In genomic region chr11:82900277-82901164, GRCh38 we compare ENCODE assay signal across 1 cellular context.
TF ChIP-seq lines count a peak whose summit lies in the region.

PRCP (minus strand) TSS chr11:82900430; CDS start chr11:82900402, 28 bp downstream.

TF ChIP-seq in HEK293, 187 proteins besides CTCF, POLR2A, EP300 and RAD21 (continued from another document and continues in another):
- TF ChIP-seq, protein P1, sequence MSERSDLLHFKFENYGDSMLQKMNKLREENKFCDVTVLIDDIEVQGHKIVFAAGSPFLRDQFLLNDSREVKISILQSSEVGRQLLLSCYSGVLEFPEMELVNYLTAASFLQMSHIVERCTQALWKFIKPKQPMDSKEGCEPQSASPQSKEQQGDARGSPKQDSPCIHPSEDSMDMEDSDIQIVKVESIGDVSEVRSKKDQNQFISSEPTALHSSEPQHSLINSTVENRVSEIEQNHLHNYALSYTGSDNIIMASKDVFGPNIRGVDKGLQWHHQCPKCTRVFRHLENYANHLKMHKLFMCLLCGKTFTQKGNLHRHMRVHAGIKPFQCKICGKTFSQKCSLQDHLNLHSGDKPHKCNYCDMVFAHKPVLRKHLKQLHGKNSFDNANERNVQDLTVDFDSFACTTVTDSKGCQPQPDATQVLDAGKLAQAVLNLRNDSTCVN (tag by site-specific recombination; optimal IDR thresholded peaks at IDR 0.05), result peak; percentile 1
- peak; percentile 87 for TF ChIP-seq EGR2 (tag by site-specific recombination; IDR thresholded peaks at IDR 0.05; ENCODE audit: low read depth)
- TF ChIP-seq, protein P2, sequence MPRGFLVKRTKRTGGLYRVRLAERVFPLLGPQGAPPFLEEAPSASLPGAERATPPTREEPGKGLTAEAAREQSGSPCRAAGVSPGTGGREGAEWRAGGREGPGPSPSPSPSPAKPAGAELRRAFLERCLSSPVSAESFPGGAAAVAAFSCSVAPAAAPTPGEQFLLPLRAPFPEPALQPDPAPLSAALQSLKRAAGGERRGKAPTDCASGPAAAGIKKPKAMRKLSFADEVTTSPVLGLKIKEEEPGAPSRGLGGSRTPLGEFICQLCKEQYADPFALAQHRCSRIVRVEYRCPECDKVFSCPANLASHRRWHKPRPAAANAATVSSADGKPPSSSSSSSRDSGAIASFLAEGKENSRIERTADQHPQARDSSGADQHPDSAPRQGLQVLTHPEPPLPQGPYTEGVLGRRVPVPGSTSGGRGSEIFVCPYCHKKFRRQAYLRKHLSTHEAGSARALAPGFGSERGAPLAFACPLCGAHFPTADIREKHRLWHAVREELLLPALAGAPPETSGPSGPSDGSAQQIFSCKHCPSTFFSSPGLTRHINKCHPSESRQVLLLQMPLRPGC (tag by site-specific recombination; IDR thresholded peaks at IDR 0.05), result no peak; the same call in 1 of the 2 replicates
- TF ChIP-seq ZNF10 (tag by site-specific recombination; IDR thresholded peaks at IDR 0.05), result peak; percentile 90
- TF ChIP-seq ZNF302 (tag by site-specific recombination; IDR thresholded peaks at IDR 0.05; ENCODE audit: low read depth), result no peak
- 0 out of 2 replicates have a peak, but pooled peaks have one; percentile 39 for TF ChIP-seq ZNF121 (tag by site-specific recombination; IDR thresholded peaks at IDR 0.05)
- TF ChIP-seq KLF7 (tag by site-specific recombination; IDR thresholded peaks at IDR 0.05; ENCODE audit: borderline replicate concordance), result peak; percentile 91
- TF ChIP-seq ZNF777 (tag by site-specific recombination; IDR thresholded peaks at IDR 0.05; ENCODE audit: borderline replicate concordance), result peak; percentile 43; the same call in 1 of the 2 replicates
- peak; percentile 20; the same call in 1 of the 2 replicates for TF ChIP-seq GLIS1 (tag by site-specific recombination; IDR thresholded peaks at IDR 0.05)
- TF ChIP-seq ZBTB21 (tag by site-specific recombination; IDR thresholded peaks at IDR 0.05), result peak; percentile 65
- TF ChIP-seq, protein P3, sequence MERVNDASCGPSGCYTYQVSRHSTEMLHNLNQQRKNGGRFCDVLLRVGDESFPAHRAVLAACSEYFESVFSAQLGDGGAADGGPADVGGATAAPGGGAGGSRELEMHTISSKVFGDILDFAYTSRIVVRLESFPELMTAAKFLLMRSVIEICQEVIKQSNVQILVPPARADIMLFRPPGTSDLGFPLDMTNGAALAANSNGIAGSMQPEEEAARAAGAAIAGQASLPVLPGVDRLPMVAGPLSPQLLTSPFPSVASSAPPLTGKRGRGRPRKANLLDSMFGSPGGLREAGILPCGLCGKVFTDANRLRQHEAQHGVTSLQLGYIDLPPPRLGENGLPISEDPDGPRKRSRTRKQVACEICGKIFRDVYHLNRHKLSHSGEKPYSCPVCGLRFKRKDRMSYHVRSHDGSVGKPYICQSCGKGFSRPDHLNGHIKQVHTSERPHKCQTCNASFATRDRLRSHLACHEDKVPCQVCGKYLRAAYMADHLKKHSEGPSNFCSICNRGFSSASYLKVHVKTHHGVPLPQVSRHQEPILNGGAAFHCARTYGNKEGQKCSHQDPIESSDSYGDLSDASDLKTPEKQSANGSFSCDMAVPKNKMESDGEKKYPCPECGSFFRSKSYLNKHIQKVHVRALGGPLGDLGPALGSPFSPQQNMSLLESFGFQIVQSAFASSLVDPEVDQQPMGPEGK (tag by site-specific recombination; IDR thresholded peaks at IDR 0.05), result peak; percentile 88
- peak; percentile 94 for TF ChIP-seq ZNF600 (tag by site-specific recombination; IDR thresholded peaks at IDR 0.05)
- TF ChIP-seq ZNF184 (tag by site-specific recombination; IDR thresholded peaks at IDR 0.05), result no peak
- peak; percentile 79; the same call in 1 of the 2 replicates for TF ChIP-seq TRIM28 (IDR thresholded peaks at IDR 0.05; ENCODE audit: borderline replicate concordance, low read length)
- peak; percentile 70 for TF ChIP-seq SP7 (tag by site-specific recombination; IDR thresholded peaks at IDR 0.05)
- TF ChIP-seq, protein P4, sequence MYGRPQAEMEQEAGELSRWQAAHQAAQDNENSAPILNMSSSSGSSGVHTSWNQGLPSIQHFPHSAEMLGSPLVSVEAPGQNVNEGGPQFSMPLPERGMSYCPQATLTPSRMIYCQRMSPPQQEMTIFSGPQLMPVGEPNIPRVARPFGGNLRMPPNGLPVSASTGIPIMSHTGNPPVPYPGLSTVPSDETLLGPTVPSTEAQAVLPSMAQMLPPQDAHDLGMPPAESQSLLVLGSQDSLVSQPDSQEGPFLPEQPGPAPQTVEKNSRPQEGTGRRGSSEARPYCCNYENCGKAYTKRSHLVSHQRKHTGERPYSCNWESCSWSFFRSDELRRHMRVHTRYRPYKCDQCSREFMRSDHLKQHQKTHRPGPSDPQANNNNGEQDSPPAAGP (tag by site-specific recombination; IDR thresholded peaks at IDR 0.05), result 0 out of 2 replicates have a peak, but pooled peaks have one; percentile 62
- TF ChIP-seq KLF9 (tag by site-specific recombination; IDR thresholded peaks at IDR 0.05; ENCODE audit: low read depth), result peak; percentile 83
- TF ChIP-seq, protein P5, sequence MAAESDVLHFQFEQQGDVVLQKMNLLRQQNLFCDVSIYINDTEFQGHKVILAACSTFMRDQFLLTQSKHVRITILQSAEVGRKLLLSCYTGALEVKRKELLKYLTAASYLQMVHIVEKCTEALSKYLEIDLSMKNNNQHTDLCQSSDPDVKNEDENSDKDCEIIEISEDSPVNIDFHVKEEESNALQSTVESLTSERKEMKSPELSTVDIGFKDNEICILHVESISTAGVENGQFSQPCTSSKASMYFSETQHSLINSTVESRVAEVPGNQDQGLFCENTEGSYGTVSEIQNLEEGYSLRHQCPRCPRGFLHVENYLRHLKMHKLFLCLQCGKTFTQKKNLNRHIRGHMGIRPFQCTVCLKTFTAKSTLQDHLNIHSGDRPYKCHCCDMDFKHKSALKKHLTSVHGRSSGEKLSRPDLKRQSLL (tag by site-specific recombination; IDR thresholded peaks at IDR 0.05), result no peak
- peak; percentile 79 for TF ChIP-seq ZBTB20 (tag by site-specific recombination; IDR thresholded peaks at IDR 0.05)
- TF ChIP-seq KLF16 (tag by site-specific recombination; IDR thresholded peaks at IDR 0.05), result no peak; the same call in 1 of the 2 replicates
- TF ChIP-seq ZNF623 (tag by site-specific recombination; IDR thresholded peaks at IDR 0.05), result no peak
- 0 out of 2 replicates have a peak, but pooled peaks have one; percentile 13 for TF ChIP-seq ZIC2 (tag by site-specific recombination; IDR thresholded peaks at IDR 0.05)
- TF ChIP-seq HOXC10 (CRISPR knock-in tag; IDR thresholded peaks at IDR 0.05), result no peak
- TF ChIP-seq ZNF677 (tag by site-specific recombination; IDR thresholded peaks at IDR 0.05), result no peak
- TF ChIP-seq SETDB1 (IDR thresholded peaks at IDR 0.05; ENCODE audit: insufficient read length, low read length), result no peak
- peak; percentile 66; the same call in 1 of the 2 replicates for TF ChIP-seq ZNF223 (tag by site-specific recombination; IDR thresholded peaks at IDR 0.05)
- TF ChIP-seq ZNF114 (tag by site-specific recombination; IDR thresholded peaks at IDR 0.05), result no peak
- TF ChIP-seq, protein P6, sequence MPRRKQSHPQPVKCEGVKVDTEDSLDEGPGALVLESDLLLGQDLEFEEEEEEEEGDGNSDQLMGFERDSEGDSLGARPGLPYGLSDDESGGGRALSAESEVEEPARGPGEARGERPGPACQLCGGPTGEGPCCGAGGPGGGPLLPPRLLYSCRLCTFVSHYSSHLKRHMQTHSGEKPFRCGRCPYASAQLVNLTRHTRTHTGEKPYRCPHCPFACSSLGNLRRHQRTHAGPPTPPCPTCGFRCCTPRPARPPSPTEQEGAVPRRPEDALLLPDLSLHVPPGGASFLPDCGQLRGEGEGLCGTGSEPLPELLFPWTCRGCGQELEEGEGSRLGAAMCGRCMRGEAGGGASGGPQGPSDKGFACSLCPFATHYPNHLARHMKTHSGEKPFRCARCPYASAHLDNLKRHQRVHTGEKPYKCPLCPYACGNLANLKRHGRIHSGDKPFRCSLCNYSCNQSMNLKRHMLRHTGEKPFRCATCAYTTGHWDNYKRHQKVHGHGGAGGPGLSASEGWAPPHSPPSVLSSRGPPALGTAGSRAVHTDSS (tag by site-specific recombination; IDR thresholded peaks at IDR 0.05), result 0 out of 2 replicates have a peak, but pooled peaks have one; percentile 13
- TF ChIP-seq OSR2 (tag by site-specific recombination; IDR thresholded peaks at IDR 0.05), result peak; percentile 54; the same call in 1 of the 2 replicates
- 0 out of 2 replicates have a peak, but pooled peaks have one; percentile 52 for TF ChIP-seq ZNF423 (tag by site-specific recombination; IDR thresholded peaks at IDR 0.05)
- peak; percentile 69; the same call in 1 of the 2 replicates for TF ChIP-seq PRDM1 (tag by site-specific recombination; IDR thresholded peaks at IDR 0.05)
- TF ChIP-seq ZEB2 (tag by site-specific recombination; IDR thresholded peaks at IDR 0.05), result peak; percentile 93
- peak; percentile 83 for TF ChIP-seq SP3 (tag by site-specific recombination; IDR thresholded peaks at IDR 0.05)
- peak; percentile 87 for TF ChIP-seq ZNF341 (tag by site-specific recombination; IDR thresholded peaks at IDR 0.05; ENCODE audit: low read depth)
- TF ChIP-seq, protein P7, sequence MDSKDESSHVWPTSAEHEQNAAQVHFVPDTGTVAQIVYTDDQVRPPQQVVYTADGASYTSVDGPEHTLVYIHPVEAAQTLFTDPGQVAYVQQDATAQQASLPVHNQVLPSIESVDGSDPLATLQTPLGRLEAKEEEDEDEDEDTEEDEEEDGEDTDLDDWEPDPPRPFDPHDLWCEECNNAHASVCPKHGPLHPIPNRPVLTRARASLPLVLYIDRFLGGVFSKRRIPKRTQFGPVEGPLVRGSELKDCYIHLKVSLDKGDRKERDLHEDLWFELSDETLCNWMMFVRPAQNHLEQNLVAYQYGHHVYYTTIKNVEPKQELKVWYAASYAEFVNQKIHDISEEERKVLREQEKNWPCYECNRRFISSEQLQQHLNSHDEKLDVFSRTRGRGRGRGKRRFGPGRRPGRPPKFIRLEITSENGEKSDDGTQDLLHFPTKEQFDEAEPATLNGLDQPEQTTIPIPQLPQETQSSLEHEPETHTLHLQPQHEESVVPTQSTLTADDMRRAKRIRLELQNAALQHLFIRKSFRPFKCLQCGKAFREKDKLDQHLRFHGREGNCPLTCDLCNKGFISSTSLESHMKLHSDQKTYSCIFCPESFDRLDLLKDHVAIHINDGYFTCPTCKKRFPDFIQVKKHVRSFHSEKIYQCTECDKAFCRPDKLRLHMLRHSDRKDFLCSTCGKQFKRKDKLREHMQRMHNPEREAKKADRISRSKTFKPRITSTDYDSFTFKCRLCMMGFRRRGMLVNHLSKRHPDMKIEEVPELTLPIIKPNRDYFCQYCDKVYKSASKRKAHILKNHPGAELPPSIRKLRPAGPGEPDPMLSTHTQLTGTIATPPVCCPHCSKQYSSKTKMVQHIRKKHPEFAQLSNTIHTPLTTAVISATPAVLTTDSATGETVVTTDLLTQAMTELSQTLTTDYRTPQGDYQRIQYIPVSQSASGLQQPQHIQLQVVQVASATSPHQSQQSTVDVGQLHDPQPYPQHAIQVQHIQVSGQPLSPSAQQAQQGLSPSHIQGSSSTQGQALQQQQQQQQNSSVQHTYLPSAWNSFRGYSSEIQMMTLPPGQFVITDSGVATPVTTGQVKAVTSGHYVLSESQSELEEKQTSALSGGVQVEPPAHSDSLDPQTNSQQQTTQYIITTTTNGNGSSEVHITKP (tag by site-specific recombination; IDR thresholded peaks at IDR 0.05), result peak; percentile 23; the same call in 1 of the 2 replicates
- peak; percentile 90 for TF ChIP-seq ZBTB17 (tag by site-specific recombination; IDR thresholded peaks at IDR 0.05)
- peak; percentile 89 for TF ChIP-seq BCL11B (tag by site-specific recombination; IDR thresholded peaks at IDR 0.05; ENCODE audit: low read depth)
- TF ChIP-seq ZNF501 (tag by site-specific recombination; IDR thresholded peaks at IDR 0.05), result peak; percentile 40; the same call in 1 of the 2 replicates
- no peak for TF ChIP-seq ZNF48 (tag by site-specific recombination; IDR thresholded peaks at IDR 0.05)
- TF ChIP-seq BCL11A (tag by site-specific recombination; IDR thresholded peaks at IDR 0.05; ENCODE audit: low read depth), result peak; percentile 98
- no peak for TF ChIP-seq ZNF37A (tag by site-specific recombination; IDR thresholded peaks at IDR 0.05)
- TF ChIP-seq KLF8 (tag by site-specific recombination; IDR thresholded peaks at IDR 0.05), result peak; percentile 86
- peak; percentile 29; the same call in 1 of the 2 replicates for TF ChIP-seq ZSCAN30 (tag by site-specific recombination; IDR thresholded peaks at IDR 0.05)
- peak; percentile 68; the same call in 1 of the 2 replicates for TF ChIP-seq ZSCAN5A (tag by site-specific recombination; IDR thresholded peaks at IDR 0.05)
- TF ChIP-seq ZXDB (tag by site-specific recombination; IDR thresholded peaks at IDR 0.05), result peak; percentile 68
- peak; percentile 8; the same call in 1 of the 2 replicates for TF ChIP-seq OVOL3 (tag by site-specific recombination; IDR thresholded peaks at IDR 0.05)
- peak; percentile 12 for TF ChIP-seq REST (tag by site-specific recombination; IDR thresholded peaks at IDR 0.05)
